ENCODE assay signal across 18 cellular contexts in genomic region chr4:77856152-77856551, GRCh38. TPM values are rescaled to one million over a fixed set of nuclear protein-coding genes. Genes with fewer than 3 reads are reported as not detected.
DNase-seq lines count a peak whose midpoint lies in the region; ATAC-seq, FAIRE-seq and TF ChIP-seq lines count a peak whose summit lies in the region.
"Had no signal": no experiment of that assay in that cellular context is flagged by ENCODE, and none has a peak within 500 bp of the region (broad histone marks: within the 10 kb centered on the region; RNA-seq: fewer than 3 reads in every experiment).

No MANE protein-coding gene starts in this region.

- no peaks in the 10 kb centered on the region for H3K27me3 ChIP-seq in Loucy (ENCODE audit: insufficient read depth, low read length, poor library complexity, severe bottlenecking)
- no peaks in the 10 kb centered on the region for H3K27me3 ChIP-seq in gastrocnemius medialis
- H3K27me3 ChIP-seq: thyroid gland had no signal

- H3K79me2 ChIP-seq in Loucy (ENCODE audit: insufficient read depth, low read length), result no peaks in the 10 kb centered on the region

- POLR2A ChIA-PET in activated naive CD8-positive, alpha-beta T cell treated with anti-CD3 and anti-CD28 coated beads, Interleukin-2, amount 10 ng/mL, durations not matched to agents 7 days and 5 days (lab: Charles Lee), result interaction anchor here (9.9 kb wide), 1 partner anchor 36 kb away, joined by 330 read pairs; the partner anchor contains the start of gene CNOT6L

- CTCF ChIA-PET in activated naive CD4-positive, alpha-beta T cell treated with anti-CD3 and anti-CD28 coated beads for 36 hours (lab: Charles Lee), result interaction anchor here (1.3 to 9.2 kb wide), 3 partner anchors 11 to 37 kb away, joined by 5 to 69 read pairs (median 10); partner anchors contain the start of gene CNOT6L

- H3K4me1 ChIP-seq in Loucy (ENCODE audit: insufficient read depth, low read length, poor library complexity, severe bottlenecking) (peaks cover 32% of the 10 kb centered on the region), gastrocnemius medialis (peaks cover under 1 to 6% of the 10 kb centered on the region in 2 donors)
- H3K4me1 ChIP-seq: thyroid gland had no signal

- TF ChIP-seq CTCF in Loucy (conservative IDR thresholded peaks at IDR 0.05; ENCODE audit: low read length) (no peak), gastrocnemius medialis (IDR thresholded peaks at IDR 0.05 in 4 of 5, conservative IDR thresholded peaks at IDR 0.05 in 1 of 5) (no peak)

- H3K27ac ChIP-seq in gastrocnemius medialis, result peak overlapping the region in 3 of 4 donors; percentile 55 to 78 (median 61)
- H3K27ac ChIP-seq: coronary artery had no signal

- 0 out of 2 replicates have a peak overlapping the region, but pooled peaks have one; percentile 22 for H2AFZ ChIP-seq in Loucy (ENCODE audit: low read length)

- H3K4me3 Mint-ChIP-seq in activated naive CD4-positive, alpha-beta T cell treated with anti-CD3 and anti-CD28 coated beads for 36 hours, result no peak overlapping the region
- peak overlapping the region; percentile 5 for H3K4me3 Mint-ChIP-seq in activated naive CD8-positive, alpha-beta T cell treated with anti-CD3 and anti-CD28 coated beads, Interleukin-2, amount 10 ng/mL, durations not matched to agents 7 days and 5 days
- H3K4me3 Mint-ChIP-seq: HFFc6 had no signal

- H3K27me3 Mint-ChIP-seq in activated naive CD4-positive, alpha-beta T cell treated with anti-CD3 and anti-CD28 coated beads for 36 hours (ENCODE audit: low read depth), result no peaks in the 10 kb centered on the region
- no peaks in the 10 kb centered on the region for H3K27me3 Mint-ChIP-seq in activated naive CD8-positive, alpha-beta T cell treated with anti-CD3 and anti-CD28 coated beads, Interleukin-2, amount 10 ng/mL, durations not matched to agents 7 days and 5 days

- H3K4me2 ChIP-seq in Loucy (ENCODE audit: low read depth, low read length, poor library complexity, severe bottlenecking), result no peak overlapping the region
- H3K4me2 ChIP-seq: smooth muscle cell had no signal

- H3F3A ChIP-seq in Loucy (ENCODE audit: low read depth), result no peaks in the 10 kb centered on the region; the same call in 1 of the 2 replicates

- no peak for FAIRE-seq in GM12891 (lab: Jason Lieb, UNC)
- FAIRE-seq: GM12878 had no signal

- H4K20me1 ChIP-seq in Loucy (ENCODE audit: insufficient read depth, low read length, poor library complexity, severe bottlenecking), result no peaks in the 10 kb centered on the region

- intact Hi-C loops in activated naive CD4-positive, alpha-beta T cell treated with anti-CD3 and anti-CD28 coated beads for 36 hours (cut with micrococcal nuclease), result loop anchor here (5.0 kb wide), 1 partner anchor 159 kb away; no protein-coding TSS in a partner anchor
- intact Hi-C loops in gastrocnemius medialis (cut with DNase I; ENCODE audit: low total_unique reads), result no loop called here

- peaks cover 67% of the 10 kb centered on the region for H3K4me1 Mint-ChIP-seq in activated naive CD4-positive, alpha-beta T cell treated with anti-CD3 and anti-CD28 coated beads for 36 hours (ENCODE audit: low read depth)
- peaks cover 57% of the 10 kb centered on the region for H3K4me1 Mint-ChIP-seq in activated naive CD8-positive, alpha-beta T cell treated with anti-CD3 and anti-CD28 coated beads, Interleukin-2, amount 10 ng/mL, durations not matched to agents 7 days and 5 days

- no peak for DNase-seq in activated naive CD4-positive, alpha-beta T cell treated with anti-CD3 and anti-CD28 coated beads for 36 hours
- DNase-seq in activated naive CD4-positive, alpha-beta T cell (lab: John Stamatoyannopoulos, UW), result no peak
- no peak for DNase-seq in activated naive CD8-positive, alpha-beta T cell treated with anti-CD3 and anti-CD28 coated beads, Interleukin-2, amount 10 ng/mL, durations not matched to agents 7 days and 5 days
- no peak for DNase-seq in gastrocnemius medialis
- no peak for DNase-seq in GM12891 (ENCODE audit: insufficient read length, low spot score)
- DNase-seq in NCI-H1105 (lab: John Stamatoyannopoulos, UW), result no peak
- DNase-seq: activated CD4-positive, alpha-beta T cell treated with anti-CD3 and anti-CD28 coated beads for 1 hour; GDM1; HFFc6; NCI-H1436 treated with DMSO at 0.1 percent for 48 hours; NCI-H446; SHP77 treated with DMSO at 0.1 percent for 48 hours; thyroid gland had no signal

- H3K9me2 ChIP-seq in Loucy (replicated peaks; ENCODE audit: low read depth, low read length), result no peaks in the 10 kb centered on the region

- in situ Hi-C loops in gastrocnemius medialis (cut with MboI; ENCODE audit: low sequenced_read_pairs in 4 of 4), result no loop called here

- H3K36me3 Mint-ChIP-seq in activated naive CD4-positive, alpha-beta T cell treated with anti-CD3 and anti-CD28 coated beads for 36 hours (ENCODE audit: low read depth), result no peaks in the 10 kb centered on the region
- no peaks in the 10 kb centered on the region for H3K36me3 Mint-ChIP-seq in activated naive CD8-positive, alpha-beta T cell treated with anti-CD3 and anti-CD28 coated beads, Interleukin-2, amount 10 ng/mL, durations not matched to agents 7 days and 5 days

- no peak for TF ChIP-seq POLR2A in gastrocnemius medialis (IDR thresholded peaks at IDR 0.05)
- TF ChIP-seq POLR2A in GM12891 (IDR thresholded peaks at IDR 0.05; ENCODE audit: low read depth, low read length), result no peak

- H3K4me3 ChIP-seq in Loucy (ENCODE audit: low read length, poor library complexity, severe bottlenecking) (no peak overlapping the region), gastrocnemius medialis (no peak overlapping the region)
- H3K4me3 ChIP-seq: coronary artery, smooth muscle cell, thyroid gland had no signal

- H3K9me3 ChIP-seq in Loucy (ENCODE audit: insufficient read depth, low read depth, low read length), result no peaks in the 10 kb centered on the region
- no peaks in the 10 kb centered on the region for H3K9me3 ChIP-seq in gastrocnemius medialis
- H3K9me3 ChIP-seq: thyroid gland had no signal

- no peaks in the 10 kb centered on the region for H3K9me3 Mint-ChIP-seq in activated naive CD4-positive, alpha-beta T cell treated with anti-CD3 and anti-CD28 coated beads for 36 hours
- H3K9me3 Mint-ChIP-seq in activated naive CD8-positive, alpha-beta T cell treated with anti-CD3 and anti-CD28 coated beads, Interleukin-2, amount 10 ng/mL, durations not matched to agents 7 days and 5 days, result no peaks in the 10 kb centered on the region
- H3K9me3 Mint-ChIP-seq: HFFc6 had no signal

- H3K9ac ChIP-seq in Loucy (ENCODE audit: low read depth, low read length, poor library complexity, severe bottlenecking), result no peak overlapping the region

- peak overlapping the region; percentile 95 for H3K27ac Mint-ChIP-seq in activated naive CD4-positive, alpha-beta T cell treated with anti-CD3 and anti-CD28 coated beads for 36 hours
- H3K27ac Mint-ChIP-seq in activated naive CD8-positive, alpha-beta T cell treated with anti-CD3 and anti-CD28 coated beads, Interleukin-2, amount 10 ng/mL, durations not matched to agents 7 days and 5 days, result peak overlapping the region; percentile 85
- H3K27ac Mint-ChIP-seq: HFFc6 had no signal

- H3K36me3 ChIP-seq in Loucy (ENCODE audit: insufficient read depth, low read length), result no peaks in the 10 kb centered on the region
- H3K36me3 ChIP-seq in gastrocnemius medialis, result no peaks in the 10 kb centered on the region
- H3K36me3 ChIP-seq: thyroid gland had no signal

- no peak for ATAC-seq in activated naive CD8-positive, alpha-beta T cell treated with anti-CD3 and anti-CD28 coated beads, Interleukin-2, amount 10 ng/mL, durations not matched to agents 7 days and 5 days (ENCODE audit: low read depth)
- ATAC-seq in gastrocnemius medialis, result no peak
- no peak for ATAC-seq in HG02571 (IDR thresholded peaks at IDR 0.05; ENCODE audit: unreplicated experiment)
- ATAC-seq: GM12878 had no signal

TF ChIP-seq in GM12891, 5 proteins besides CTCF, POLR2A, EP300 and RAD21:
- TF ChIP-seq POLR2AphosphoS5 (IDR thresholded peaks at IDR 0.05; ENCODE audit: low read depth, low read length) (no peak), PAX5 (IDR thresholded peaks at IDR 0.05; ENCODE audit: insufficient read depth, low read length, severe bottlenecking) (no peak), SPI1 (IDR thresholded peaks at IDR 0.05; ENCODE audit: low read depth, low read length) (no peak), POU2F2 (IDR thresholded peaks at IDR 0.05; ENCODE audit: low read depth, low read length) (no peak), TAF1 (IDR thresholded peaks at IDR 0.05; ENCODE audit: low read depth, low read length) (no peak)

RNA-seq across cellular contexts. Expression of gene MRPL1, which starts 6.5 kb away (rescaled TPM):
- 10 to 100 TPM; 37.5 to 39.8 TPM for total RNA-seq in activated naive CD4-positive, alpha-beta T cell treated with anti-CD3 and anti-CD28 coated beads for 36 hours
- total RNA-seq in activated naive CD8-positive, alpha-beta T cell treated with anti-CD3 and anti-CD28 coated beads, Interleukin-2, amount 10 ng/mL, durations not matched to agents 7 days and 5 days, result 10 to 100 TPM; 21.4 to 29.6 TPM
- total RNA-seq in gastrocnemius medialis, result 10 to 100 TPM; 29.2 to 52.0 (median 31.5) TPM
- 31.5 TPM for polyA plus RNA-seq in GM12891 (2012; ENCODE audit: low read depth, missing spikeins)

RNA-seq across cellular contexts. Expression of gene CNOT6L, which starts 37.0 kb away (rescaled TPM):
- 100 to 1,000 TPM; 108 TPM for total RNA-seq in activated naive CD4-positive, alpha-beta T cell treated with anti-CD3 and anti-CD28 coated beads for 36 hours
- total RNA-seq in activated naive CD8-positive, alpha-beta T cell treated with anti-CD3 and anti-CD28 coated beads, Interleukin-2, amount 10 ng/mL, durations not matched to agents 7 days and 5 days, result 100 to 1,000 TPM; 160 to 164 TPM
- total RNA-seq in gastrocnemius medialis, result 10 to 100 TPM in 3 of 4 donors, 1 to 10 TPM in 1; 10.0 to 21.1 (median 13.1) TPM
- polyA plus RNA-seq in GM12891 (2012; ENCODE audit: low read depth, missing spikeins), result 1.1 TPM

Comparison
In these comparisons a context has a peak if more than half of its experiments do, and no peak if none do; other contexts are left out.
1. RNA of gene CNOT6L, which starts 37.0 kb away (total RNA-seq): 160 to 164 TPM in activated naive CD8-positive, alpha-beta T cell treated with anti-CD3 and anti-CD28 coated beads, Interleukin-2, amount 10 ng/mL, durations not matched to agents 7 days and 5 days and 108 TPM in activated naive CD4-positive, alpha-beta T cell treated with anti-CD3 and anti-CD28 coated beads for 36 hours; 10.0 to 21.1 TPM in gastrocnemius medialis; every median in the first group is over 4 times any median in the second.